Comparison of ENCODE assay signal across 21 cellular contexts in the genomic region with DNA sequence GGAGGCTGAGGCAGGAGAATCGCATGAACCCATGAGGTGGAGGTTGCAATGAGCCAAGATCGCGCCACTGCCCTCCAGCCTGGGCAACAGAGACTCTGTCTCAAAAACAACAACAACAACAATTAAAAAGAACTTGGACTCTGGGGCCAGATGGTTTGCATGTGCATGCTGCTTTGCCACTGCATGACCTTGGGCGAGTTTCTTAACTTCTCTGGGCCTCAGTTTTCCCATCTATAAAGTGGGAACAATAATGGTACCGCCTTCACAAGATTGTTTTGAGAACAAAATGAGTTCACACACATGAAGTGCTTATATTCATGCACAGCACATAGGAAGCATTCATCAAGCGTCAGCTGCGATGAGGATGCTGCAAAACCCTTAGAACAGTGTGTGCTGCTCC.
DNase-seq lines count a peak whose midpoint lies in the region; ATAC-seq, FAIRE-seq and TF ChIP-seq lines count a peak whose summit lies in the region.
"Had no signal": no experiment of that assay in that cellular context is flagged by ENCODE, and none has a peak within 500 bp of the region (broad histone marks: within the 10 kb centered on the region; RNA-seq: fewer than 3 reads in every experiment).

No MANE protein-coding gene starts in this region.

- H3K27ac ChIP-seq in right atrium auricular region (no peak overlapping the region), K562 (ENCODE audit: extremely low read depth, low read depth, low read length) (no peak overlapping the region), kidney (ENCODE audit: low read depth in 2 of 2, low read length in 2 of 2) (no peak overlapping the region)
- H3K27ac ChIP-seq: BLaER1 treated with 17β-estradiol and CSF1 and Interleukin-3, amounts not matched to agents 10 nM and 100 nM; GM23248 had no signal

- H3K4me1 ChIP-seq in right atrium auricular region (peaks cover 0 to 38% of the 10 kb centered on the region in 2 donors), K562 (replicated peaks in 1 of 2; ENCODE audit: control insufficient read depth in 2 of 2, insufficient read depth in 2 of 2, low read length in 2 of 2) (peaks cover 4 to 7% of the 10 kb centered on the region in 2 experiments; a peak in 3 of 5 replicates), kidney (ENCODE audit: control insufficient read depth in 1 of 2, insufficient read depth in 1 of 2, low read depth in 1 of 2, low read length in 2 of 2) (peaks cover 13 to 22% of the 10 kb centered on the region in 2 donors)

- no peaks in the 10 kb centered on the region for H3K27me3 Mint-ChIP-seq in naive thymus-derived CD8-positive, alpha-beta T cell
- H3K27me3 Mint-ChIP-seq: CD8-positive, alpha-beta memory T cell had no signal

- no peak for TF ChIP-seq EP300 in K562 (IDR thresholded peaks at IDR 0.05; ENCODE audit: low read length)

- ATAC-seq in K562 = no peak
- no peak for ATAC-seq in naive thymus-derived CD8-positive, alpha-beta T cell
- no peak for ATAC-seq in HG02852 (IDR thresholded peaks at IDR 0.05; ENCODE audit: unreplicated experiment)

- H3K9ac ChIP-seq in K562 (ENCODE audit: insufficient read depth in 1 of 2, low read depth in 2 of 2, low read length in 2 of 2) = no peak overlapping the region
- no peak overlapping the region for H3K9ac ChIP-seq in kidney (ENCODE audit: low read length in 2 of 2)
- H3K9ac ChIP-seq: BLaER1 treated with 17β-estradiol and CSF1 and Interleukin-3, amounts not matched to agents 10 nM and 100 nM; GM23248 had no signal

- H3K36me3 Mint-ChIP-seq in naive thymus-derived CD8-positive, alpha-beta T cell = peaks cover 0 to 23% (median 0%) of the 10 kb centered on the region in 3 donors

- in situ Hi-C loops in K562 (cut with MboI) = no loop called here

- TF ChIP-seq RAD21 in K562 (CRISPR knock-in tag; conservative IDR thresholded peaks at IDR 0.05 in 1 of 2, IDR thresholded peaks at IDR 0.05 in 1 of 2) = no peak

- TF ChIP-seq CTCF in right atrium auricular region (IDR thresholded peaks at IDR 0.05) = no peak
- no peak for TF ChIP-seq CTCF in K562 (IDR thresholded peaks at IDR 0.05 in 2 of 3, conservative IDR thresholded peaks at IDR 0.05 in 1 of 3; ENCODE audit: insufficient read depth in 2 of 3, low read depth in 1 of 3, low read length in 3 of 3)
- no peak for TF ChIP-seq CTCF in kidney (IDR thresholded peaks at IDR 0.05; ENCODE audit: borderline replicate concordance, extremely low read depth, insufficient read depth)

- no peak for TF ChIP-seq POLR2A in K562 (conservative IDR thresholded peaks at IDR 0.05)

- 19% methylated on average over 7 of the region's 7 CpGs for WGBS in K562 (ENCODE audit: insufficient coverage, low coverage, missing lambda C conversion rate)

- FAIRE-seq in K562 (lab: Jason Lieb, UNC) = no peak
- no peak for FAIRE-seq in kidney (lab: Jason Lieb, UNC)
- FAIRE-seq: G401.6, GM12891, GM19239, H54, HTR-8/SVneo had no signal

- intact Hi-C loops in cardiac septum (cut with DNase I) (no loop called here), K562 (cut with micrococcal nuclease) (loop anchor here (10.0 kb wide), 1 partner anchor 146 kb away; a partner anchor contains a TSS), kidney (cut with DNase I) (no loop called here)

- peak overlapping the region in 7 of 10 donors; percentile 22 to 86 (median 63) for H3K27ac Mint-ChIP-seq in naive thymus-derived CD8-positive, alpha-beta T cell
- H3K27ac Mint-ChIP-seq: B cell, HFFc6 had no signal

- no peaks in the 10 kb centered on the region for H3K9me3 Mint-ChIP-seq in naive thymus-derived CD8-positive, alpha-beta T cell
- H3K9me3 Mint-ChIP-seq: CD8-positive, alpha-beta memory T cell; HFFc6 had no signal

- no peak overlapping the region for H3K4me2 ChIP-seq in K562 (ENCODE audit: insufficient read depth, low read length)

- CTCF ChIA-PET in K562 (lab: Yijun Ruan, JAX; ENCODE audit: low intra/inter-chr PET ratio) = no interaction called here

- DNase-seq in cardiac septum (ENCODE audit: low spot score) (peak; percentile 47), right atrium auricular region (ENCODE audit: low spot score) (no peak), K562 (ENCODE audit: extremely low read depth in 1 of 4, low spot score in 3 of 4) (no peak), kidney (no peak), GM19240 (ENCODE audit: insufficient read length, low spot score) (no peak)
- DNase-seq in naive thymus-derived CD8-positive, alpha-beta T cell = peak in 1 of 10 donors; percentile 4
- DNase-seq: CD8-positive, alpha-beta memory T cell; COR-L47; DMS 273 treated with DMSO at 0.1 percent for 48 hours; DMS53; GM23248; HCEC 1CT; HFFc6 had no signal

- no peak overlapping the region for H3K4me3 Mint-ChIP-seq in naive thymus-derived CD8-positive, alpha-beta T cell
- H3K4me3 Mint-ChIP-seq: B cell, HFFc6 had no signal

- no peaks in the 10 kb centered on the region for H3K79me2 ChIP-seq in K562 (ENCODE audit: control insufficient read depth, insufficient read depth, low read length)

- H2AFZ ChIP-seq in K562 (ENCODE audit: low read depth, low read length) = no peak overlapping the region
- H2AFZ ChIP-seq: GM23248 had no signal

- H4K20me1 ChIP-seq in K562 (replicated peaks; ENCODE audit: control insufficient read depth, insufficient read depth, low read length) = 0 out of 2 replicates have a peak, but pooled peaks cover 10% of the 10 kb centered on the region

- no peak overlapping the region for H3K4me3 ChIP-seq in right atrium auricular region
- no peak overlapping the region for H3K4me3 ChIP-seq in K562
- H3K4me3 ChIP-seq in kidney (ENCODE audit: low read length in 2 of 2) = no peak overlapping the region
- H3K4me3 ChIP-seq: BLaER1 treated with 17β-estradiol and CSF1 and Interleukin-3, amounts not matched to agents 10 nM and 100 nM; GM23248 had no signal

- POLR2A ChIA-PET in K562 (lab: Yijun Ruan, JAX) = no interaction called here
- POLR2A ChIA-PET in naive thymus-derived CD8-positive, alpha-beta T cell (lab: Charles Lee) = interaction anchor here (1.0 to 1.9 kb wide), 3 partner anchors 12 to 15 kb away, joined by 3 to 6 read pairs (median 5); no protein-coding TSS in a partner anchor

- H3K9me1 ChIP-seq in K562 (ENCODE audit: control insufficient read depth, insufficient read depth, low read length) = no peaks in the 10 kb centered on the region

- H3K27me3 ChIP-seq in right atrium auricular region = no peaks in the 10 kb centered on the region
- H3K27me3 ChIP-seq in K562 (ENCODE audit: control insufficient read depth in 2 of 2, insufficient read depth in 2 of 2, low read length in 2 of 2) = peaks cover 41 to 91% of the 10 kb centered on the region in 2 experiments
- H3K27me3 ChIP-seq: BLaER1 treated with 17β-estradiol and CSF1 and Interleukin-3, amounts not matched to agents 10 nM and 100 nM had no signal

- H3K4me1 Mint-ChIP-seq in naive thymus-derived CD8-positive, alpha-beta T cell = peaks cover 16 to 72% (median 46%) of the 10 kb centered on the region in 4 donors
- H3K4me1 Mint-ChIP-seq: B cell had no signal

- no peaks in the 10 kb centered on the region for H3K9me3 ChIP-seq in right atrium auricular region
- no peaks in the 10 kb centered on the region for H3K9me3 ChIP-seq in K562 (replicated peaks; ENCODE audit: control insufficient read depth, insufficient read depth, low read depth, low read length)
- H3K9me3 ChIP-seq in kidney (ENCODE audit: control insufficient read depth in 1 of 2, low read length in 2 of 2) = no peaks in the 10 kb centered on the region
- H3K9me3 ChIP-seq: BLaER1 treated with 17β-estradiol and CSF1 and Interleukin-3, amounts not matched to agents 10 nM and 100 nM had no signal

- no TSS peak for BruUV-seq in K562 (replicated peaks; lab: Mats Ljungman, UMichigan)

- H3K36me3 ChIP-seq in right atrium auricular region = no peaks in the 10 kb centered on the region
- no peaks in the 10 kb centered on the region for H3K36me3 ChIP-seq in K562 (ENCODE audit: control insufficient read depth, insufficient read depth, low read length)
- no peaks in the 10 kb centered on the region for H3K36me3 ChIP-seq in kidney (ENCODE audit: control insufficient read depth in 1 of 2, insufficient read depth in 2 of 2, low read length in 2 of 2)
- H3K36me3 ChIP-seq: BLaER1 treated with 17β-estradiol and CSF1 and Interleukin-3, amounts not matched to agents 10 nM and 100 nM had no signal

TF ChIP-seq in K562, 482 proteins besides CTCF, POLR2A, EP300 and RAD21:
- TF ChIP-seq, protein P1, sequence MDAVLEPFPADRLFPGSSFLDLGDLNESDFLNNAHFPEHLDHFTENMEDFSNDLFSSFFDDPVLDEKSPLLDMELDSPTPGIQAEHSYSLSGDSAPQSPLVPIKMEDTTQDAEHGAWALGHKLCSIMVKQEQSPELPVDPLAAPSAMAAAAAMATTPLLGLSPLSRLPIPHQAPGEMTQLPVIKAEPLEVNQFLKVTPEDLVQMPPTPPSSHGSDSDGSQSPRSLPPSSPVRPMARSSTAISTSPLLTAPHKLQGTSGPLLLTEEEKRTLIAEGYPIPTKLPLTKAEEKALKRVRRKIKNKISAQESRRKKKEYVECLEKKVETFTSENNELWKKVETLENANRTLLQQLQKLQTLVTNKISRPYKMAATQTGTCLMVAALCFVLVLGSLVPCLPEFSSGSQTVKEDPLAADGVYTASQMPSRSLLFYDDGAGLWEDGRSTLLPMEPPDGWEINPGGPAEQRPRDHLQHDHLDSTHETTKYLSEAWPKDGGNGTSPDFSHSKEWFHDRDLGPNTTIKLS (IDR thresholded peaks at IDR 0.05; ENCODE audit: borderline replicate concordance, low read depth) = no peak
- peak; percentile 85 for TF ChIP-seq BCOR (IDR thresholded peaks at IDR 0.05)
- no peak for TF ChIP-seq KLF10 (CRISPR knock-in tag; IDR thresholded peaks at IDR 0.05)
- TF ChIP-seq ADNP (tag; IDR thresholded peaks at IDR 0.05) = peak; percentile 74; the same call in 1 of the 2 replicates
- peak; percentile 60 for TF ChIP-seq CHD4 (IDR thresholded peaks at IDR 0.05; ENCODE audit: insufficient read depth, insufficient replicate concordance, low read depth, low read length, poor library complexity, severe bottlenecking)
- TF ChIP-seq KDM1A (IDR thresholded peaks at IDR 0.05) = 0 out of 4 replicates have a peak, but pooled peaks of 1 of the 2 experiments have one; percentile 11
- TF ChIP-seq ESRRA (IDR thresholded peaks at IDR 0.05; ENCODE audit: borderline replicate concordance, low read depth) = peak; percentile 57; the same call in 1 of the 2 replicates
- TF ChIP-seq RBM25 (IDR thresholded peaks at IDR 0.05; ENCODE audit: low read depth, low read length, severe bottlenecking) = peak; percentile 79
- no peak for TF ChIP-seq POLR2H (tag; IDR thresholded peaks at IDR 0.05; ENCODE audit: low read depth)
- TF ChIP-seq ZNF436 (CRISPR knock-in tag; IDR thresholded peaks at IDR 0.05) = no peak
- peak; percentile 26; the same call in 1 of the 2 replicates for TF ChIP-seq CBX1 (IDR thresholded peaks at IDR 0.05; ENCODE audit: low read depth)
- TF ChIP-seq, protein P2, sequence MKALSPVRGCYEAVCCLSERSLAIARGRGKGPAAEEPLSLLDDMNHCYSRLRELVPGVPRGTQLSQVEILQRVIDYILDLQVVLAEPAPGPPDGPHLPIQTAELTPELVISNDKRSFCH (CRISPR knock-in tag; IDR thresholded peaks at IDR 0.05) = no peak
- TF ChIP-seq, protein P2 (tag; IDR thresholded peaks at IDR 0.05) = no peak
